ENCODE assay signal across 8 cellular contexts in genomic region chr10:98030093-98030821, GRCh38. TPM values are rescaled to one million over a fixed set of nuclear protein-coding genes. Genes with fewer than 3 reads are reported as not detected.
DNase-seq lines count a peak whose midpoint lies in the region; ATAC-seq and FAIRE-seq lines count a peak whose summit lies in the region.

TSS of gene CRTAC1 (minus strand) at chr10:98030621. CDS start at chr10:98030472, 149 bp downstream.

- H3K36me3 ChIP-seq in GM23248 (ENCODE audit: low read depth): no peaks in the 10 kb centered on the region
- no peaks in the 10 kb centered on the region for H3K36me3 ChIP-seq in NT2/D1 (ENCODE audit: insufficient read depth, insufficient read length, low read length)

- ATAC-seq in HG02798 (IDR thresholded peaks at IDR 0.05; ENCODE audit: poor library complexity, unreplicated experiment): no peak

- in situ Hi-C loops in GM23248 (cut with MboI): loop anchor here (25.0 kb wide), 1 partner anchor 243 kb away; no protein-coding TSS in a partner anchor

- no peak within 1 kb of the TSS for H2AFZ ChIP-seq in GM23248

- H3K9ac ChIP-seq in GM23248 (no peak within 1 kb of the TSS), NT2/D1 (ENCODE audit: insufficient read length, low read depth) (peak within 1 kb of the TSS; percentile 77)

- no peak within 1 kb of the TSS for H3K27ac ChIP-seq in GM23248

- DNase-seq in GM23248: peak; percentile 49
- DNase-seq in NT2/D1 (ENCODE audit: low read depth, low spot score): peak; percentile 51
- peak; percentile 75 for DNase-seq in glomerular visceral epithelial cell (ENCODE audit: extremely low spot score)
- peak; percentile 85 for DNase-seq in occipital lobe (lab: John Stamatoyannopoulos, UW)
- DNase-seq in T-helper 1 cell: no peak
- no peak for DNase-seq in GM19239 (ENCODE audit: insufficient read length, low spot score)
- DNase-seq in NOMO-1 treated with DMSO at 0.1 percent for 48 hours (lab: John Stamatoyannopoulos, UW; ENCODE audit: unreplicated experiment): no peak

- H3K9me3 ChIP-seq in GM23248 (ENCODE audit: low read depth): no peaks in the 10 kb centered on the region
- no peaks in the 10 kb centered on the region for H3K9me3 ChIP-seq in NT2/D1 (ENCODE audit: insufficient read depth, low read length)

- no peaks in the 10 kb centered on the region for H3K9me2 ChIP-seq in GM23248 (ENCODE audit: insufficient read depth)

- no peaks in the 10 kb centered on the region for H3K79me2 ChIP-seq in GM23248 (ENCODE audit: insufficient read depth)

- no peaks in the 10 kb centered on the region for H3F3A ChIP-seq in GM23248 (ENCODE audit: insufficient read depth)

- H3K4me2 ChIP-seq in GM23248 (ENCODE audit: unreplicated experiment): no peak within 1 kb of the TSS

- H3K4me3 ChIP-seq in GM23248 (no peak within 1 kb of the TSS), NT2/D1 (ENCODE audit: insufficient read length, low read depth) (peak within 1 kb of the TSS; percentile 49)

- no peak for FAIRE-seq in GM19239 (lab: Jason Lieb, UNC)

- H3K27me3 ChIP-seq in GM23248 (replicated peaks; ENCODE audit: insufficient read depth) (peaks cover 62% of the 10 kb centered on the region), NT2/D1 (ENCODE audit: insufficient read depth, insufficient read length) (peaks cover 65% of the 10 kb centered on the region)

- no peaks in the 10 kb centered on the region for H4K20me1 ChIP-seq in GM23248 (ENCODE audit: insufficient read depth)

- H3K4me1 ChIP-seq in GM23248 (ENCODE audit: insufficient read depth): no peaks in the 10 kb centered on the region
- peaks cover 3% of the 10 kb centered on the region for H3K4me1 ChIP-seq in NT2/D1 (ENCODE audit: insufficient read depth, insufficient read length)

- WGBS in GM23248 (ENCODE audit: low coverage in 1 of 2, low lambda C conversion rate in 2 of 2, missing lambda C conversion rate in 2 of 2), 2 experiments: 1 to 2% methylated on average over 56 to 63 of the region's 86 CpGs

RNA-seq across cellular contexts. Expression of gene CRTAC1, which starts in this region (rescaled TPM):
- 0.13 TPM in 1 of 2 replicates, not detected in the other for total RNA-seq in GM23248 (2014; rRNA removed; shearing (Covaris generic))
- not detected in 2 replicates for polyA plus RNA-seq in GM23248 (2016; fragmentation: Nextera tagmentation; extraction: Ambion mirVana)
- 11.2 TPM for total RNA-seq in occipital lobe

Comparison
In these comparisons a context has a peak if more than half of its experiments do, and no peak if none do; other contexts are left out.
1. RNA of gene CRTAC1 (total RNA-seq): 11.2 TPM in occipital lobe (single experiment); 0.13 TPM in GM23248; every median in the first group is over 10 times any median in the second.
2. Peak in DNase-seq in GM23248; RNA of the gene not detected or under 1 TPM.
3. DNase-seq: peak in NT2/D1 (single experiment), glomerular visceral epithelial cell (single experiment) and occipital lobe (single experiment); none in T-helper 1 cell (0 of 5), GM19239 (single experiment) and NOMO-1 treated with DMSO at 0.1 percent for 48 hours (single experiment).